Comparison of ENCODE assay signal across 8 cellular contexts in the genomic region with DNA sequence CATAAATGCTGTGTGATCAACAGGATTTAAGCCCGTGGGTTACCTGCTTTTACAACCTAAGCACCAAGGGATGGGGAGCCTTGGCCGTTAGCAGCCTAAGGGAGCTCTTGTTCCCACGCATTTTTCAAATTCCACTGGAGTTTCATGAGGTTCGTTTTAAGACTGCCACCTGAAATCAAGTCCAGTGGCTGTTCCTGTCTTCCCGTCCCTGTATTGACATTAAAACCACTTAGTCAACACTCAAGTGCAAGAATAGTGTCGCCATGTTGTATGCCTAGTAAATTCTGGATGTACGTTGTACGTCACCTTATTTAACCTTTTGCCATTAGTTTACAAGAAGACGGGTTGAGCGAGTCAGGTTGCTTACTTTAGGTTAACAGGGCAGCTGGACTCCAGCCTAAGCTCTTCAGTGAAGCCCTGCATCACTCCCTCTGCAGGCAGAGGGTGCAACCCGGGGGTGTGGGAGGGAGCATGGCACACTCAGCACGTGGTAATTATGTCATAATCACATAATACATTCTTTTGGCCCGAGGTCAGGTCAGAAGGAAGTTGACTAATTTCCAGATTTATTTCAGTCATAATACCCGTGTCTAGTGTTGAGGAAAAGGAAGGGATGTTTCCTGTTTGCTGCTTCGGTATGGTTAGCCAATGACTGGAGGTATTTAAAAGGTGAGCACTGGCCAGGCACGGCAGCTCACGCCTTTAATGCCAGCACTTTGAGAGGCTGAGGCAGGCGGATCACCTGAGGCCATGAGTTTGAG. TPM values are rescaled to one million over a fixed set of nuclear protein-coding genes. Genes with fewer than 3 reads are reported as not detected.
DNase-seq lines count a peak whose midpoint lies in the region; ATAC-seq and TF ChIP-seq lines count a peak whose summit lies in the region.

No MANE protein-coding gene starts in this region.

- peaks cover 7% of the 10 kb centered on the region for H3K36me3 Mint-ChIP-seq in stimulated activated effector memory CD8-positive, alpha-beta T cell treated with anti-CD3 and anti-CD28 coated beads, Interleukin-12 subunit alpha, Interleukin-12 subunit beta, amount 100 ng/mL, for 72 hours

- peaks cover 0 to 12% (median 0%) of the 10 kb centered on the region in 4 donors for H3K4me1 ChIP-seq in Peyer's patch

- peak in 3 of 6 experiments; percentile 34 to 41 (median 40) for TF ChIP-seq CTCF in Peyer's patch (IDR thresholded peaks at IDR 0.05)

- peaks cover 43% of the 10 kb centered on the region for H3K4me1 Mint-ChIP-seq in stimulated activated effector memory CD8-positive, alpha-beta T cell treated with anti-CD3 and anti-CD28 coated beads, Interleukin-12 subunit alpha, Interleukin-12 subunit beta, amount 100 ng/mL, for 72 hours

- H3K27ac ChIP-seq in Peyer's patch: peak overlapping the region in 2 of 4 donors; percentile 53 to 56

- no peak overlapping the region for H3K4me3 ChIP-seq in Peyer's patch

- DNase-seq in G401 (ENCODE audit: low spot score) (peak; percentile 59), Peyer's patch (peak in 2 of 3 donors; percentile 74 to 76), T47D (ENCODE audit: low read depth in 1 of 2, low spot score in 1 of 2) (peak; percentile 77 to 100), left lobe of liver (ENCODE audit: low spot score) (peak; percentile 62)
- peak in 1 of 2 donors; percentile 56 for DNase-seq in stimulated activated effector memory CD8-positive, alpha-beta T cell treated with anti-CD3 and anti-CD28 coated beads, Interleukin-12 subunit alpha, Interleukin-12 subunit beta, amount 100 ng/mL, for 72 hours (ENCODE audit: low spot score in 2 of 2)
- DNase-seq in stimulated activated naive CD4-positive, alpha-beta T cell treated with Interleukin-2 at 50 U/mL for 16 hours (lab: John Stamatoyannopoulos, UW): no peak

- in situ Hi-C loops in G401 (cut with HindIII; ENCODE audit: low sequenced_read_pairs): no loop called here
- in situ Hi-C loops in T47D (cut with HindIII; ENCODE audit: low pct_unique_long_range_greater_than_20kb, low sequenced_read_pairs): no loop called here

- H3K9me3 Mint-ChIP-seq in stimulated activated effector memory CD8-positive, alpha-beta T cell treated with anti-CD3 and anti-CD28 coated beads, Interleukin-12 subunit alpha, Interleukin-12 subunit beta, amount 100 ng/mL, for 72 hours: no peaks in the 10 kb centered on the region

- no peaks in the 10 kb centered on the region for H3K9me3 ChIP-seq in Peyer's patch

- no peak for TF ChIP-seq POLR2A in Peyer's patch (IDR thresholded peaks at IDR 0.05)

- H3K4me3 Mint-ChIP-seq in stimulated activated effector memory CD8-positive, alpha-beta T cell treated with anti-CD3 and anti-CD28 coated beads, Interleukin-12 subunit alpha, Interleukin-12 subunit beta, amount 100 ng/mL, for 72 hours: no peak overlapping the region

- ATAC-seq in HG02981 (IDR thresholded peaks at IDR 0.05; ENCODE audit: unreplicated experiment) (peak; percentile 70), left lobe of liver (peak; percentile 85), GM19467 (IDR thresholded peaks at IDR 0.05; ENCODE audit: unreplicated experiment) (no peak)
- ATAC-seq in stimulated activated effector memory CD8-positive, alpha-beta T cell treated with anti-CD3 and anti-CD28 coated beads, Interleukin-12 subunit alpha, Interleukin-12 subunit beta, amount 100 ng/mL, for 72 hours: peak; percentile 92

- peak overlapping the region; percentile 86 for H3K27ac Mint-ChIP-seq in stimulated activated effector memory CD8-positive, alpha-beta T cell treated with anti-CD3 and anti-CD28 coated beads, Interleukin-12 subunit alpha, Interleukin-12 subunit beta, amount 100 ng/mL, for 72 hours

- H3K27me3 ChIP-seq in Peyer's patch: no peaks in the 10 kb centered on the region

- H3K36me3 ChIP-seq in Peyer's patch: no peaks in the 10 kb centered on the region

RNA-seq across cellular contexts. Expression of gene CNST, which starts 42.5 kb away (rescaled TPM):
- total RNA-seq in G401 (2014; rRNA removed; shearing (Covaris generic)): 17.4 and 20.6 TPM in 2 replicates
- total RNA-seq in Peyer's patch (10 to 100 TPM; 62.0 to 75.7 (median 69.8) TPM), left lobe of liver (16.5 TPM)

RNA-seq across cellular contexts. Expression of gene TFB2M, which starts 42.7 kb away (rescaled TPM):
- total RNA-seq in G401 (2014; rRNA removed; shearing (Covaris generic)): 8.8 and 8.9 TPM in 2 replicates
- total RNA-seq in Peyer's patch (1 to 10 TPM; 5.6 to 8.4 (median 6.5) TPM), left lobe of liver (14.1 TPM)
